ENCODE assay signal across 8 cellular contexts in genomic region chr7:112957901-112958300, GRCh38.
"Had no signal": no experiment of that assay in that cellular context is flagged by ENCODE, and none has a peak within 500 bp of the region (broad histone marks: within the 10 kb centered on the region; RNA-seq: fewer than 3 reads in every experiment).

No MANE protein-coding gene starts in this region.

- H3K9me3 ChIP-seq: HAP-1 had no signal

- H3K4me1 ChIP-seq: HAP-1 had no signal

- ATAC-seq: HCT116, K562 had no signal

- DNase-seq: GM23248, GOT3, H7, HFFc6, IMR-90 had no signal

- H3K27ac ChIP-seq: GM23248 had no signal

- H3K36me3 ChIP-seq: HAP-1 had no signal

- H3K4me3 ChIP-seq: GM23248, HAP-1, K562 had no signal
